ENCODE assay signal across 1 cellular context in the genomic region with DNA sequence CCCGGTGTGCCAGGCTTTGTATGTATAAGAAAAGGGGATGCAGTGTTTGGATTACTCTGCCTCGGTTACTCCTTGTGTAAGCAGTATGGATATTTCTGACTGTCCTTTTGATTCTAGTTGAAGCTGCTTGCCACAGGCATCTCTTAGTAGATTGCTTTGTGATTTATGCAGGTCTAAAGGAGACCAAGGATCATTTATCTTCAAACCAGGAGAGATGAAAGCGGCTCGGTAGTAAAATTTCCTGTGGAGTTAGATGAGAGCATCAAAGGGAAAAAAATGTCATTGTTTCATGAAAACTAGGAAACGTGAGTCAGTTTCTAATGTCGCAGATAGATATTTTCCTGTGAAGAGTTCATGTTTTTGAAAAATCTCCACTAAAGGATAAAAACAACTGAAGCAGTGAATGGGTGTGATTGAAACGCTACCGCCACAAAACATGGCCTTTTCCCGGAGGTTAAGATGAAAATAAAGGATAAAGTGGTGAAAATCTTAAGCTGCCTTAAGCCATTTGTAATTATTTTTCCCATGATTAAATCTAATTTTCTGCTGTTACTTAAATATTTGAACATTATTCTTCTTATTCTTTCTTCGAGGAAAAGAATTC.
TF ChIP-seq lines count a peak whose summit lies in the region.

No MANE protein-coding gene starts in this region.

TF ChIP-seq in SK-N-SH treated with all-trans-retinoic acid at 6 μM for 48 hours, 23 proteins besides CTCF, POLR2A, EP300 and RAD21 (continued from another document):
- TF ChIP-seq, protein P1, sequence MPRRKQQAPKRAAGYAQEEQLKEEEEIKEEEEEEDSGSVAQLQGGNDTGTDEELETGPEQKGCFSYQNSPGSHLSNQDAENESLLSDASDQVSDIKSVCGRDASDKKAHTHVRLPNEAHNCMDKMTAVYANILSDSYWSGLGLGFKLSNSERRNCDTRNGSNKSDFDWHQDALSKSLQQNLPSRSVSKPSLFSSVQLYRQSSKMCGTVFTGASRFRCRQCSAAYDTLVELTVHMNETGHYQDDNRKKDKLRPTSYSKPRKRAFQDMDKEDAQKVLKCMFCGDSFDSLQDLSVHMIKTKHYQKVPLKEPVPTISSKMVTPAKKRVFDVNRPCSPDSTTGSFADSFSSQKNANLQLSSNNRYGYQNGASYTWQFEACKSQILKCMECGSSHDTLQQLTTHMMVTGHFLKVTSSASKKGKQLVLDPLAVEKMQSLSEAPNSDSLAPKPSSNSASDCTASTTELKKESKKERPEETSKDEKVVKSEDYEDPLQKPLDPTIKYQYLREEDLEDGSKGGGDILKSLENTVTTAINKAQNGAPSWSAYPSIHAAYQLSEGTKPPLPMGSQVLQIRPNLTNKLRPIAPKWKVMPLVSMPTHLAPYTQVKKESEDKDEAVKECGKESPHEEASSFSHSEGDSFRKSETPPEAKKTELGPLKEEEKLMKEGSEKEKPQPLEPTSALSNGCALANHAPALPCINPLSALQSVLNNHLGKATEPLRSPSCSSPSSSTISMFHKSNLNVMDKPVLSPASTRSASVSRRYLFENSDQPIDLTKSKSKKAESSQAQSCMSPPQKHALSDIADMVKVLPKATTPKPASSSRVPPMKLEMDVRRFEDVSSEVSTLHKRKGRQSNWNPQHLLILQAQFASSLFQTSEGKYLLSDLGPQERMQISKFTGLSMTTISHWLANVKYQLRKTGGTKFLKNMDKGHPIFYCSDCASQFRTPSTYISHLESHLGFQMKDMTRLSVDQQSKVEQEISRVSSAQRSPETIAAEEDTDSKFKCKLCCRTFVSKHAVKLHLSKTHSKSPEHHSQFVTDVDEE (CRISPR knock-in tag; IDR thresholded peaks at IDR 0.05) = no peak
- TF ChIP-seq, protein P2, sequence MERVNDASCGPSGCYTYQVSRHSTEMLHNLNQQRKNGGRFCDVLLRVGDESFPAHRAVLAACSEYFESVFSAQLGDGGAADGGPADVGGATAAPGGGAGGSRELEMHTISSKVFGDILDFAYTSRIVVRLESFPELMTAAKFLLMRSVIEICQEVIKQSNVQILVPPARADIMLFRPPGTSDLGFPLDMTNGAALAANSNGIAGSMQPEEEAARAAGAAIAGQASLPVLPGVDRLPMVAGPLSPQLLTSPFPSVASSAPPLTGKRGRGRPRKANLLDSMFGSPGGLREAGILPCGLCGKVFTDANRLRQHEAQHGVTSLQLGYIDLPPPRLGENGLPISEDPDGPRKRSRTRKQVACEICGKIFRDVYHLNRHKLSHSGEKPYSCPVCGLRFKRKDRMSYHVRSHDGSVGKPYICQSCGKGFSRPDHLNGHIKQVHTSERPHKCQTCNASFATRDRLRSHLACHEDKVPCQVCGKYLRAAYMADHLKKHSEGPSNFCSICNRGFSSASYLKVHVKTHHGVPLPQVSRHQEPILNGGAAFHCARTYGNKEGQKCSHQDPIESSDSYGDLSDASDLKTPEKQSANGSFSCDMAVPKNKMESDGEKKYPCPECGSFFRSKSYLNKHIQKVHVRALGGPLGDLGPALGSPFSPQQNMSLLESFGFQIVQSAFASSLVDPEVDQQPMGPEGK (CRISPR knock-in tag; IDR thresholded peaks at IDR 0.05; ENCODE audit: borderline replicate concordance) = no peak
- no peak for TF ChIP-seq CSDC2 (CRISPR knock-in tag; IDR thresholded peaks at IDR 0.05)
- TF ChIP-seq ZNF565 (CRISPR knock-in tag; conservative IDR thresholded peaks at IDR 0.05; ENCODE audit: low read depth) = no peak
- TF ChIP-seq, protein P3, sequence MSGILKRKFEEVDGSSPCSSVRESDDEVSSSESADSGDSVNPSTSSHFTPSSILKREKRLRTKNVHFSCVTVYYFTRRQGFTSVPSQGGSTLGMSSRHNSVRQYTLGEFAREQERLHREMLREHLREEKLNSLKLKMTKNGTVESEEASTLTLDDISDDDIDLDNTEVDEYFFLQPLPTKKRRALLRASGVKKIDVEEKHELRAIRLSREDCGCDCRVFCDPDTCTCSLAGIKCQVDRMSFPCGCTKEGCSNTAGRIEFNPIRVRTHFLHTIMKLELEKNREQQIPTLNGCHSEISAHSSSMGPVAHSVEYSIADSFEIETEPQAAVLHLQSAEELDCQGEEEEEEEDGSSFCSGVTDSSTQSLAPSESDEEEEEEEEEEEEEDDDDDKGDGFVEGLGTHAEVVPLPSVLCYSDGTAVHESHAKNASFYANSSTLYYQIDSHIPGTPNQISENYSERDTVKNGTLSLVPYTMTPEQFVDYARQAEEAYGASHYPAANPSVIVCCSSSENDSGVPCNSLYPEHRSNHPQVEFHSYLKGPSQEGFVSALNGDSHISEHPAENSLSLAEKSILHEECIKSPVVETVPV (CRISPR knock-in tag; IDR thresholded peaks at IDR 0.05) = no peak
- TF ChIP-seq, protein P4, sequence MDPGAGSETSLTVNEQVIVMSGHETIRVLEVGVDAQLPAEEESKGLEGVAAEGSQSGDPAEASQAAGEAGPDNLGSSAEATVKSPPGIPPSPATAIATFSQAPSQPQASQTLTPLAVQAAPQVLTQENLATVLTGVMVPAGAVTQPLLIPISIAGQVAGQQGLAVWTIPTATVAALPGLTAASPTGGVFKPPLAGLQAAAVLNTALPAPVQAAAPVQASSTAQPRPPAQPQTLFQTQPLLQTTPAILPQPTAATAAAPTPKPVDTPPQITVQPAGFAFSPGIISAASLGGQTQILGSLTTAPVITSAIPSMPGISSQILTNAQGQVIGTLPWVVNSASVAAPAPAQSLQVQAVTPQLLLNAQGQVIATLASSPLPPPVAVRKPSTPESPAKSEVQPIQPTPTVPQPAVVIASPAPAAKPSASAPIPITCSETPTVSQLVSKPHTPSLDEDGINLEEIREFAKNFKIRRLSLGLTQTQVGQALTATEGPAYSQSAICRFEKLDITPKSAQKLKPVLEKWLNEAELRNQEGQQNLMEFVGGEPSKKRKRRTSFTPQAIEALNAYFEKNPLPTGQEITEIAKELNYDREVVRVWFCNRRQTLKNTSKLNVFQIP (CRISPR knock-in tag; IDR thresholded peaks at IDR 0.05; ENCODE audit: borderline replicate concordance, low read depth) = no peak
- no peak for TF ChIP-seq OSR1 (CRISPR knock-in tag; IDR thresholded peaks at IDR 0.05)
- TF ChIP-seq TOX (CRISPR knock-in tag; IDR thresholded peaks at IDR 0.05; ENCODE audit: borderline replicate concordance) = no peak
- TF ChIP-seq TCF4 (CRISPR knock-in tag; IDR thresholded peaks at IDR 0.05; ENCODE audit: borderline replicate concordance) = no peak
